1 cellular context compared by ENCODE assay signal in genomic region chr9:32906213-32906612, GRCh38.
TF ChIP-seq lines count a peak whose summit lies in the region.

No MANE protein-coding gene starts in this region.

TF ChIP-seq in WTC11, 78 proteins besides CTCF, POLR2A, EP300 and RAD21 (continued from another document):
- TF ChIP-seq AFF4 (CRISPR knock-in tag; IDR thresholded peaks at IDR 0.05; ENCODE audit: borderline replicate concordance) = no peak
- TF ChIP-seq ZNF121 (CRISPR knock-in tag; IDR thresholded peaks at IDR 0.05) = no peak
